Comparison of ENCODE assay signal across 17 cellular contexts in the genomic region with DNA sequence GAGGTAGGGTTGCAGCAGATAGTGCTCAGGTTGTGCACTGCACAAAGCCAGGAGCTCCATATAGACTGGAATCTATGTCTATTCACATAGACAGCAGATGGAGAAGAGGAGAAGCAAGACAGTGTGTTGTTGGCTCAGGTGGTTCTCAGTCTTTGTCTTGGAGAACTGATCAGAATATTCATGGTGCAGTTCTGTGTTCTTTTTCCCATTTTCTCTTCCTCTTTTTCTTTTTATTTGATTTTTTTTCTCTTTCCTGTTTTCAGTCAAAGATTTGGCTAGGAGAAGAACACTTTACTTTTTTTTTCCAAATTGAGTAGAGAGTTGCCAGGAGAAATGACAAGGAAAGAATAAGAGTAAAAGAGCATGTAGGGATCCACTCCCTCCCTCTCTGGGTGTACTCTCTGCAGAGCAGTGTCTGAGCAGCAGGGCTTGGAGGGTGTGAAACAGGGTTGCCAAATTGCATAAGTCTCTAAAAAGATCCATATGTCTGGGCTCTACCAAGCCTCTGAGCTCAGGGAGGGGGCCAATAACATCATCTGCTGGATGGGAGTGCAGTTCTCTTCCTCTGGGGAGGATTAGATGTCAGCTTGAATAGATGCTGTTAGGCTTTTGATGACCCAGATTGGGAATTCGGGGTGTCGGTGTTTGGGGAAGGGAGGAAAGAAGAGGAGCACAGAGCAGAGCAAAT. TPM values are rescaled to one million over a fixed set of nuclear protein-coding genes. Genes with fewer than 3 reads are reported as not detected.
DNase-seq lines count a peak whose midpoint lies in the region; ATAC-seq, FAIRE-seq and TF ChIP-seq lines count a peak whose summit lies in the region.
"Had no signal": no experiment of that assay in that cellular context is flagged by ENCODE, and none has a peak within 500 bp of the region (broad histone marks: within the 10 kb centered on the region; RNA-seq: fewer than 3 reads in every experiment).

No MANE protein-coding gene starts in this region.

- TF ChIP-seq EP300 in HepG2 (IDR thresholded peaks at IDR 0.05; ENCODE audit: low read depth in 2 of 2, low read length in 2 of 2) (no peak), HepG2 (CRISPR knock-in tag; IDR thresholded peaks at IDR 0.05; ENCODE audit: borderline replicate concordance) (no peak)

- ATAC-seq in HG02938 (IDR thresholded peaks at IDR 0.05; ENCODE audit: unreplicated experiment) (no peak), HepG2 (no peak)
- no peak for ATAC-seq in activated T-cell treated with anti-CD3 and anti-CD28 coated beads, Interleukin-2, amount 50 U/mL, for 4 hours
- ATAC-seq: K562 had no signal

- POLR2A ChIA-PET in HepG2 (lab: Yijun Ruan, JAX): no interaction called here

- DNase-seq in Ammon's horn (ENCODE audit: low spot score): peak; percentile 42
- peak; percentile 77 for DNase-seq in fibroblast of peridontal ligament (ENCODE audit: extremely low read depth)
- DNase-seq in pons (ENCODE audit: low spot score): peak; percentile 17
- DNase-seq in SJCRH30: no peak
- DNase-seq in activated T-cell treated with anti-CD3 and anti-CD28 coated beads, Interleukin-2, amount 50 U/mL, for 4 hours: no peak
- no peak for DNase-seq in HepG2 (ENCODE audit: low spot score)
- DNase-seq: activated naive CD4-positive, alpha-beta T cell treated with anti-CD3 and anti-CD28 coated beads, Interleukin-2, amount 50 U/mL, for 16 hours; BE2C; NCI-H146; NCI-H524 treated with DMSO at 0.1 percent for 48 hours had no signal

- no peaks in the 10 kb centered on the region for H3K9me3 Mint-ChIP-seq in activated T-cell treated with anti-CD3 and anti-CD28 coated beads, Interleukin-2, amount 50 U/mL, for 4 hours

- H3K36me3 Mint-ChIP-seq in activated T-cell treated with anti-CD3 and anti-CD28 coated beads, Interleukin-2, amount 50 U/mL, for 4 hours (ENCODE audit: insufficient read depth): no peaks in the 10 kb centered on the region

- no peak for TF ChIP-seq POLR2A in HepG2 (IDR thresholded peaks at IDR 0.05; ENCODE audit: insufficient read depth in 1 of 2, low read depth in 2 of 2, low read length in 2 of 2)

- H3K9ac ChIP-seq in OCI-LY3 (ENCODE audit: low read length): no peak overlapping the region
- H3K9ac ChIP-seq in HepG2 (ENCODE audit: insufficient read depth, low read depth, low read length): no peak overlapping the region
- H3K9ac ChIP-seq: parathyroid adenoma had no signal

- H3K79me2 ChIP-seq in OCI-LY3 (ENCODE audit: low read length): no peaks in the 10 kb centered on the region
- H3K79me2 ChIP-seq in HepG2 (ENCODE audit: insufficient read depth, low read length): no peaks in the 10 kb centered on the region
- H3K79me2 ChIP-seq: parathyroid adenoma had no signal

- no TSS peak for BruUV-seq in HepG2 (replicated peaks; lab: Mats Ljungman, UMichigan)

- intact Hi-C loops in HepG2 (cut with micrococcal nuclease; ENCODE audit: unreplicated experiment): no loop called here

- H3K4me3 ChIP-seq in OCI-LY3 (ENCODE audit: low read length): peak overlapping the region; percentile 11; the same call in 1 of the 2 replicates
- H3K4me3 ChIP-seq in SJCRH30: no peak overlapping the region
- no peak overlapping the region for H3K4me3 ChIP-seq in HepG2 (replicated peaks in 1 of 3; ENCODE audit: insufficient read depth in 1 of 3, low read depth in 2 of 3, low read length in 3 of 3)
- H3K4me3 ChIP-seq: cardiac muscle cell, K562 had no signal

- TF ChIP-seq RAD21 in HepG2 (CRISPR knock-in tag; IDR thresholded peaks at IDR 0.05): no peak

- no peaks in the 10 kb centered on the region for H3K4me1 Mint-ChIP-seq in activated T-cell treated with anti-CD3 and anti-CD28 coated beads, Interleukin-2, amount 50 U/mL, for 4 hours (ENCODE audit: low read depth)

- no peak for TF ChIP-seq CTCF in OCI-LY3 (IDR thresholded peaks at IDR 0.05; ENCODE audit: low read depth, low read length)
- no peak for TF ChIP-seq CTCF in HepG2 (CRISPR knock-in tag; IDR thresholded peaks at IDR 0.05)

- H4K20me1 ChIP-seq in OCI-LY3 (ENCODE audit: insufficient read depth, low read length): no peaks in the 10 kb centered on the region
- no peaks in the 10 kb centered on the region for H4K20me1 ChIP-seq in HepG2 (ENCODE audit: insufficient read depth, low read length)

- CTCF ChIA-PET in HepG2 (lab: Yijun Ruan, JAX; ENCODE audit: low intra/inter-chr PET ratio, low total read pairs): no interaction called here

- in situ Hi-C loops in HepG2 (cut with HindIII; ENCODE audit: extremely low pct_ligation_motif_present, low pct_unique_long_range_greater_than_20kb): no loop called here

- H3K4me2 ChIP-seq in OCI-LY3 (ENCODE audit: low read length) (peak overlapping the region; percentile 64), HepG2 (ENCODE audit: low read depth, low read length) (no peak overlapping the region)

- H3K27me3 Mint-ChIP-seq in activated T-cell treated with anti-CD3 and anti-CD28 coated beads, Interleukin-2, amount 50 U/mL, for 4 hours (ENCODE audit: low read depth): peaks cover 27% of the 10 kb centered on the region

- H3K36me3 ChIP-seq in OCI-LY3 (replicated peaks; ENCODE audit: low read depth, low read length) (no peaks in the 10 kb centered on the region), SJCRH30 (no peaks in the 10 kb centered on the region), HepG2 (replicated peaks in 1 of 2; ENCODE audit: control insufficient read depth in 1 of 2, insufficient read depth in 2 of 2, low read length in 2 of 2) (no peaks in the 10 kb centered on the region)
- H3K36me3 ChIP-seq: BE2C, cardiac muscle cell had no signal

- peak overlapping the region; percentile 23; the same call in 1 of the 2 replicates for H3K27ac ChIP-seq in OCI-LY3 (ENCODE audit: low read length)
- H3K27ac ChIP-seq in SJCRH30: no peak overlapping the region
- H3K27ac ChIP-seq in HepG2 (ENCODE audit: extremely low read length, insufficient read depth, low read length): no peak overlapping the region
- H3K27ac ChIP-seq: cardiac muscle cell, epithelial cell of prostate, parathyroid adenoma, VCaP had no signal

- WGBS in HepG2 (ENCODE audit: low lambda C conversion rate): 0% methylated on average over 2 of the region's 2 CpGs

- H3K9me3 ChIP-seq in OCI-LY3 (ENCODE audit: insufficient read depth, low read length): no peaks in the 10 kb centered on the region
- H3K9me3 ChIP-seq in SJCRH30 (replicated peaks): no peaks in the 10 kb centered on the region; the same call in 1 of the 2 replicates
- no peaks in the 10 kb centered on the region for H3K9me3 ChIP-seq in HepG2 (ENCODE audit: low read length)
- H3K9me3 ChIP-seq: BE2C had no signal

- H2AFZ ChIP-seq in OCI-LY3 (ENCODE audit: low read depth, low read length) (no peak overlapping the region), HepG2 (ENCODE audit: low read length) (no peak overlapping the region)
- H2AFZ ChIP-seq: parathyroid adenoma had no signal

- H3K4me1 ChIP-seq in OCI-LY3 (ENCODE audit: low read length): peaks cover 39% of the 10 kb centered on the region
- peaks cover 14% of the 10 kb centered on the region for H3K4me1 ChIP-seq in SJCRH30
- no peaks in the 10 kb centered on the region for H3K4me1 ChIP-seq in HepG2 (ENCODE audit: insufficient read depth, low read length)
- H3K4me1 ChIP-seq: BE2C, parathyroid adenoma had no signal

- H3K4me3 Mint-ChIP-seq in activated T-cell treated with anti-CD3 and anti-CD28 coated beads, Interleukin-2, amount 50 U/mL, for 4 hours: no peak overlapping the region

- H3K27me3 ChIP-seq in OCI-LY3 (ENCODE audit: low read depth, low read length): peaks cover 6% of the 10 kb centered on the region; the same call in 1 of the 2 replicates
- H3K27me3 ChIP-seq in SJCRH30: peaks cover 7% of the 10 kb centered on the region
- H3K27me3 ChIP-seq in HepG2 (ENCODE audit: control insufficient read depth in 1 of 2, insufficient read depth in 2 of 2, low read length in 2 of 2): peaks cover 1 to 26% of the 10 kb centered on the region in 2 experiments; a peak in 3 of 5 replicates
- H3K27me3 ChIP-seq: BE2C had no signal

- FAIRE-seq in HepG2 (lab: Jason Lieb, UNC): no peak
- FAIRE-seq: K562 had no signal

TF ChIP-seq in HepG2, 621 proteins besides CTCF, POLR2A, EP300 and RAD21 (continues in another document):
- TF ChIP-seq KDM5A (IDR thresholded peaks at IDR 0.05; ENCODE audit: borderline replicate concordance, low read length): no peak
- TF ChIP-seq MBD4 (IDR thresholded peaks at IDR 0.05; ENCODE audit: borderline replicate concordance, low read length): no peak
- no peak for TF ChIP-seq ZNF205 (CRISPR knock-in tag; IDR thresholded peaks at IDR 0.05)
- TF ChIP-seq GLI4 (CRISPR knock-in tag; IDR thresholded peaks at IDR 0.05; ENCODE audit: borderline replicate concordance): no peak
- no peak for TF ChIP-seq TBX3 (IDR thresholded peaks at IDR 0.05; ENCODE audit: borderline replicate concordance)
- no peak for TF ChIP-seq AHR (CRISPR knock-in tag; IDR thresholded peaks at IDR 0.05)

RNA-seq across cellular contexts. Expression of gene CD34, which starts 8.7 kb away (rescaled TPM):
- 0.36 and 0.43 TPM in 2 replicates for total RNA-seq in SJCRH30 (2014; rRNA removed; shearing (Covaris generic))
- total RNA-seq in activated T-cell treated with anti-CD3 and anti-CD28 coated beads, Interleukin-2, amount 50 U/mL, for 4 hours: under 1 TPM; 0.05 to 0.20 (median 0.08) TPM
- not detected in 2 replicates for total RNA-seq in HepG2 (2016; rRNA removed; fragmentation: Illumina TruSeq; extraction: Trizol)
- total RNA-seq in HepG2 (2016; cell fraction: cytosol; rRNA removed; fragmentation: Illumina TruSeq; extraction: Trizol; ENCODE audit: low read depth): not detected in 2 replicates
- not detected in 2 replicates for total RNA-seq in HepG2 (2016; cell fraction: insoluble cytoplasmic fraction; rRNA removed; fragmentation: Illumina TruSeq; extraction: Trizol)
- total RNA-seq in HepG2 (2016; cell fraction: membrane; rRNA removed; fragmentation: Illumina TruSeq; extraction: Trizol): not detected in 2 replicates
- not detected in 2 replicates for total RNA-seq in HepG2 (2016; cell fraction: nucleus; rRNA removed; fragmentation: Illumina TruSeq; extraction: Trizol)
- polyA plus RNA-seq in HepG2 (2011; rRNA removed): not detected in 2 replicates
- not detected in 2 replicates for polyA plus RNA-seq in HepG2 (2011; cell fraction: cytosol; rRNA removed)
- polyA plus RNA-seq in HepG2 (2011; cell fraction: nucleus; rRNA removed): not detected in 2 replicates
- polyA plus RNA-seq in HepG2 (2012): not detected in 2 replicates
- polyA plus RNA-seq in HepG2 (2016; cell fraction: cytosol; fragmentation: Illumina TruSeq; extraction: Trizol; ENCODE audit: low read depth): not detected in 2 replicates
- polyA plus RNA-seq in HepG2 (2016; cell fraction: insoluble cytoplasmic fraction; fragmentation: Illumina TruSeq; extraction: Trizol; ENCODE audit: low read depth): not detected in 2 replicates
- polyA plus RNA-seq in HepG2 (2016; cell fraction: membrane; fragmentation: Illumina TruSeq; extraction: Trizol; ENCODE audit: low read depth): not detected in 2 replicates
- polyA plus RNA-seq in HepG2 (2016; cell fraction: nucleus; fragmentation: Illumina TruSeq; extraction: Trizol; ENCODE audit: insufficient read depth, low read depth): not detected in 2 replicates
- not detected in 2 replicates for polyA minus RNA-seq in HepG2 (2011; rRNA and poly(A)+ RNA removed; ENCODE audit: low replicate concordance)
- polyA minus RNA-seq in HepG2 (2011; cell fraction: cytosol; rRNA and poly(A)+ RNA removed): not detected in 2 replicates
- polyA minus RNA-seq in HepG2 (2011; cell fraction: nucleus; rRNA and poly(A)+ RNA removed): not detected in 2 replicates
- total RNA-seq: K562 had no signal
- polyA plus RNA-seq: K562 had no signal

Comparison
In these comparisons a context has a peak if more than half of its experiments do, and no peak if none do; other contexts are left out.
1. DNase-seq: peak in Ammon's horn (single experiment), fibroblast of peridontal ligament (single experiment) and pons (single experiment); none in SJCRH30 (0 of 2), activated T-cell treated with anti-CD3 and anti-CD28 coated beads, Interleukin-2, amount 50 U/mL, for 4 hours (single experiment) and HepG2 (single experiment).